Comparison of ENCODE assay signal across 1 cellular context in genomic region chr9:128098017-128098935, GRCh38.
TF ChIP-seq lines count a peak whose summit lies in the region.

No MANE protein-coding gene starts in this region.

TF ChIP-seq in HepG2, 621 proteins besides CTCF, POLR2A, EP300 and RAD21 (continued from another document and continues in another):
- TF ChIP-seq GATAD2A (CRISPR knock-in tag; IDR thresholded peaks at IDR 0.05): peak; percentile 65
- peak; percentile 82; the same call in 1 of the 2 replicates for TF ChIP-seq ZNF891 (CRISPR knock-in tag; IDR thresholded peaks at IDR 0.05)
- TF ChIP-seq, protein P1, sequence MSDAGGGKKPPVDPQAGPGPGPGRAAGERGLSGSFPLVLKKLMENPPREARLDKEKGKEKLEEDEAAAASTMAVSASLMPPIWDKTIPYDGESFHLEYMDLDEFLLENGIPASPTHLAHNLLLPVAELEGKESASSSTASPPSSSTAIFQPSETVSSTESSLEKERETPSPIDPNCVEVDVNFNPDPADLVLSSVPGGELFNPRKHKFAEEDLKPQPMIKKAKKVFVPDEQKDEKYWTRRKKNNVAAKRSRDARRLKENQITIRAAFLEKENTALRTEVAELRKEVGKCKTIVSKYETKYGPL (CRISPR knock-in tag; IDR thresholded peaks at IDR 0.05): peak; percentile 90
- peak; percentile 89 for TF ChIP-seq ARNTL (CRISPR knock-in tag; IDR thresholded peaks at IDR 0.05)
- peak; percentile 64; the same call in 1 of the 3 replicates for TF ChIP-seq MXI1 (IDR thresholded peaks at IDR 0.05; ENCODE audit: borderline replicate concordance, low read depth, low read length)
- 0 out of 2 replicates have a peak, but pooled peaks have one; percentile 11 for TF ChIP-seq ZNF335 (CRISPR knock-in tag; IDR thresholded peaks at IDR 0.05)
- TF ChIP-seq, protein P2, sequence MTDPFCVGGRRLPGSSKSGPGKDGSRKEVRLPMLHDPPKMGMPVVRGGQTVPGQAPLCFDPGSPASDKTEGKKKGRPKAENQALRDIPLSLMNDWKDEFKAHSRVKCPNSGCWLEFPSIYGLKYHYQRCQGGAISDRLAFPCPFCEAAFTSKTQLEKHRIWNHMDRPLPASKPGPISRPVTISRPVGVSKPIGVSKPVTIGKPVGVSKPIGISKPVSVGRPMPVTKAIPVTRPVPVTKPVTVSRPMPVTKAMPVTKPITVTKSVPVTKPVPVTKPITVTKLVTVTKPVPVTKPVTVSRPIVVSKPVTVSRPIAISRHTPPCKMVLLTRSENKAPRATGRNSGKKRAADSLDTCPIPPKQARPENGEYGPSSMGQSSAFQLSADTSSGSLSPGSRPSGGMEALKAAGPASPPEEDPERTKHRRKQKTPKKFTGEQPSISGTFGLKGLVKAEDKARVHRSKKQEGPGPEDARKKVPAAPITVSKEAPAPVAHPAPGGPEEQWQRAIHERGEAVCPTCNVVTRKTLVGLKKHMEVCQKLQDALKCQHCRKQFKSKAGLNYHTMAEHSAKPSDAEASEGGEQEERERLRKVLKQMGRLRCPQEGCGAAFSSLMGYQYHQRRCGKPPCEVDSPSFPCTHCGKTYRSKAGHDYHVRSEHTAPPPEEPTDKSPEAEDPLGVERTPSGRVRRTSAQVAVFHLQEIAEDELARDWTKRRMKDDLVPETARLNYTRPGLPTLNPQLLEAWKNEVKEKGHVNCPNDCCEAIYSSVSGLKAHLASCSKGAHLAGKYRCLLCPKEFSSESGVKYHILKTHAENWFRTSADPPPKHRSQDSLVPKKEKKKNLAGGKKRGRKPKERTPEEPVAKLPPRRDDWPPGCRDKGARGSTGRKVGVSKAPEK (CRISPR knock-in tag; IDR thresholded peaks at IDR 0.05; ENCODE audit: borderline replicate concordance): peak; percentile 63; the same call in 1 of the 2 replicates
- no peak for TF ChIP-seq RAD51 (IDR thresholded peaks at IDR 0.05; ENCODE audit: borderline replicate concordance)
- TF ChIP-seq ZNF652 (CRISPR knock-in tag; IDR thresholded peaks at IDR 0.05; ENCODE audit: borderline replicate concordance, low read depth): peak; percentile 96
- TF ChIP-seq, protein P3, sequence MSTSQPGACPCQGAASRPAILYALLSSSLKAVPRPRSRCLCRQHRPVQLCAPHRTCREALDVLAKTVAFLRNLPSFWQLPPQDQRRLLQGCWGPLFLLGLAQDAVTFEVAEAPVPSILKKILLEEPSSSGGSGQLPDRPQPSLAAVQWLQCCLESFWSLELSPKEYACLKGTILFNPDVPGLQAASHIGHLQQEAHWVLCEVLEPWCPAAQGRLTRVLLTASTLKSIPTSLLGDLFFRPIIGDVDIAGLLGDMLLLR (CRISPR knock-in tag; IDR thresholded peaks at IDR 0.05): peak; percentile 67; the same call in 1 of the 2 replicates
- TF ChIP-seq MED1 (CRISPR knock-in tag; IDR thresholded peaks at IDR 0.05): peak; percentile 65; the same call in 1 of the 2 replicates
- TF ChIP-seq TFDP1 (CRISPR knock-in tag; IDR thresholded peaks at IDR 0.05; ENCODE audit: borderline replicate concordance): 0 out of 2 replicates have a peak, but pooled peaks have one; percentile 12
- TF ChIP-seq, protein P4, sequence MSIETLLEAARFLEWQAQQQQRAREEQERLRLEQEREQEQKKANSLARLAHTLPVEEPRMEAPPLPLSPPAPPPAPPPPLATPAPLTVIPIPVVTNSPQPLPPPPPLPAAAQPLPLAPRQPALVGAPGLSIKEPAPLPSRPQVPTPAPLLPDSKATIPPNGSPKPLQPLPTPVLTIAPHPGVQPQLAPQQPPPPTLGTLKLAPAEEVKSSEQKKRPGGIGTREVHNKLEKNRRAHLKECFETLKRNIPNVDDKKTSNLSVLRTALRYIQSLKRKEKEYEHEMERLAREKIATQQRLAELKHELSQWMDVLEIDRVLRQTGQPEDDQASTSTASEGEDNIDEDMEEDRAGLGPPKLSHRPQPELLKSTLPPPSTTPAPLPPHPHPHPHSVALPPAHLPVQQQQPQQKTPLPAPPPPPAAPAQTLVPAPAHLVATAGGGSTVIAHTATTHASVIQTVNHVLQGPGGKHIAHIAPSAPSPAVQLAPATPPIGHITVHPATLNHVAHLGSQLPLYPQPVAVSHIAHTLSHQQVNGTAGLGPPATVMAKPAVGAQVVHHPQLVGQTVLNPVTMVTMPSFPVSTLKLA (IDR thresholded peaks at IDR 0.05): peak; percentile 82
- peak; percentile 95 for TF ChIP-seq JUN (CRISPR knock-in tag; IDR thresholded peaks at IDR 0.05)
- peak; percentile 36; the same call in 1 of the 2 replicates for TF ChIP-seq MEF2D (CRISPR knock-in tag; IDR thresholded peaks at IDR 0.05)
- TF ChIP-seq SNAPC2 (CRISPR knock-in tag; IDR thresholded peaks at IDR 0.05): no peak
- TF ChIP-seq E2F2 (CRISPR knock-in tag; IDR thresholded peaks at IDR 0.05; ENCODE audit: borderline replicate concordance): 0 out of 2 replicates have a peak, but pooled peaks have one; percentile 25
- TF ChIP-seq RORA (CRISPR knock-in tag; IDR thresholded peaks at IDR 0.05): no peak
- TF ChIP-seq TCF12 (IDR thresholded peaks at IDR 0.05): no peak
- TF ChIP-seq TCF12 (CRISPR knock-in tag; IDR thresholded peaks at IDR 0.05): 0 out of 2 replicates have a peak, but pooled peaks have one; percentile 69
- peak; percentile 94 for TF ChIP-seq CEBPB (IDR thresholded peaks at IDR 0.05; ENCODE audit: borderline replicate concordance, low read depth, low read length)
- peak; percentile 13 for TF ChIP-seq TBL1XR1 (IDR thresholded peaks at IDR 0.05; ENCODE audit: borderline replicate concordance, low read length, partially characterized antibody)
- TF ChIP-seq PITX1 (CRISPR knock-in tag; IDR thresholded peaks at IDR 0.05): peak; percentile 50
- TF ChIP-seq ARNT2 (CRISPR knock-in tag; IDR thresholded peaks at IDR 0.05; ENCODE audit: low read depth): peak; percentile 82
- no peak for TF ChIP-seq ZNF562 (CRISPR knock-in tag; IDR thresholded peaks at IDR 0.05; ENCODE audit: borderline replicate concordance)
- TF ChIP-seq ZFP1 (CRISPR knock-in tag; IDR thresholded peaks at IDR 0.05): no peak
- TF ChIP-seq ZFP37 (CRISPR knock-in tag; IDR thresholded peaks at IDR 0.05; ENCODE audit: borderline replicate concordance): peak; percentile 74; the same call in 1 of the 2 replicates
- peak; percentile 61; the same call in 1 of the 2 replicates for TF ChIP-seq HOXA3 (CRISPR knock-in tag; IDR thresholded peaks at IDR 0.05)
- peak; percentile 69 for TF ChIP-seq ZNF430 (CRISPR knock-in tag; IDR thresholded peaks at IDR 0.05)
- TF ChIP-seq, protein P5, sequence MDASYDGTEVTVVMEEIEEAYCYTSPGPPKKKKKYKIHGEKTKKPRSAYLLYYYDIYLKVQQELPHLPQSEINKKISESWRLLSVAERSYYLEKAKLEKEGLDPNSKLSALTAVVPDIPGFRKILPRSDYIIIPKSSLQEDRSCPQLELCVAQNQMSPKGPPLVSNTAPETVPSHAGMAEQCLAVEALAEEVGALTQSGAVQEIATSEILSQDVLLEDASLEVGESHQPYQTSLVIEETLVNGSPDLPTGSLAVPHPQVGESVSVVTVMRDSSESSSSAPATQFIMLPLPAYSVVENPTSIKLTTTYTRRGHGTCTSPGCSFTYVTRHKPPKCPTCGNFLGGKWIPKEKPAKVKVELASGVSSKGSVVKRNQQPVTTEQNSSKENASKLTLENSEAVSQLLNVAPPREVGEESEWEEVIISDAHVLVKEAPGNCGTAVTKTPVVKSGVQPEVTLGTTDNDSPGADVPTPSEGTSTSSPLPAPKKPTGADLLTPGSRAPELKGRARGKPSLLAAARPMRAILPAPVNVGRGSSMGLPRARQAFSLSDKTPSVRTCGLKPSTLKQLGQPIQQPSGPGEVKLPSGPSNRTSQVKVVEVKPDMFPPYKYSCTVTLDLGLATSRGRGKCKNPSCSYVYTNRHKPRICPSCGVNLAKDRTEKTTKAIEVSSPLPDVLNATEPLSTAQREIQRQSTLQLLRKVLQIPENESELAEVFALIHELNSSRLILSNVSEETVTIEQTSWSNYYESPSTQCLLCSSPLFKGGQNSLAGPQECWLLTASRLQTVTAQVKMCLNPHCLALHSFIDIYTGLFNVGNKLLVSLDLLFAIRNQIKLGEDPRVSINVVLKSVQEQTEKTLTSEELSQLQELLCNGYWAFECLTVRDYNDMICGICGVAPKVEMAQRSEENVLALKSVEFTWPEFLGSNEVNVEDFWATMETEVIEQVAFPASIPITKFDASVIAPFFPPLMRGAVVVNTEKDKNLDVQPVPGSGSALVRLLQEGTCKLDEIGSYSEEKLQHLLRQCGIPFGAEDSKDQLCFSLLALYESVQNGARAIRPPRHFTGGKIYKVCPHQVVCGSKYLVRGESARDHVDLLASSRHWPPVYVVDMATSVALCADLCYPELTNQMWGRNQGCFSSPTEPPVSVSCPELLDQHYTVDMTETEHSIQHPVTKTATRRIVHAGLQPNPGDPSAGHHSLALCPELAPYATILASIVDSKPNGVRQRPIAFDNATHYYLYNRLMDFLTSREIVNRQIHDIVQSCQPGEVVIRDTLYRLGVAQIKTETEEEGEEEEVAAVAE (CRISPR knock-in tag; IDR thresholded peaks at IDR 0.05; ENCODE audit: borderline replicate concordance): no peak
- TF ChIP-seq CBX2 (IDR thresholded peaks at IDR 0.05; ENCODE audit: low read depth, low read length): no peak
- no peak for TF ChIP-seq CBX2 (CRISPR knock-in tag; IDR thresholded peaks at IDR 0.05; ENCODE audit: low read depth)
- TF ChIP-seq NFIB (CRISPR knock-in tag; IDR thresholded peaks at IDR 0.05; ENCODE audit: borderline replicate concordance): peak; percentile 88; the same call in 1 of the 2 replicates
- TF ChIP-seq NCOA2 (CRISPR knock-in tag; IDR thresholded peaks at IDR 0.05): peak; percentile 49; the same call in 1 of the 2 replicates
- TF ChIP-seq ZFY (CRISPR knock-in tag; IDR thresholded peaks at IDR 0.05): peak; percentile 45; the same call in 1 of the 2 replicates
- TF ChIP-seq BCL6 (CRISPR knock-in tag; IDR thresholded peaks at IDR 0.05): peak; percentile 21; the same call in 1 of the 2 replicates
- TF ChIP-seq ZNF333 (CRISPR knock-in tag; IDR thresholded peaks at IDR 0.05; ENCODE audit: borderline replicate concordance): 0 out of 2 replicates have a peak, but pooled peaks have one; percentile 66
- 0 out of 2 replicates have a peak, but pooled peaks have one; percentile 69 for TF ChIP-seq ZNF557 (CRISPR knock-in tag; IDR thresholded peaks at IDR 0.05)
- no peak for TF ChIP-seq STAG1 (CRISPR knock-in tag; IDR thresholded peaks at IDR 0.05)
- peak; percentile 20; the same call in 1 of the 2 replicates for TF ChIP-seq ARID3A (IDR thresholded peaks at IDR 0.05; ENCODE audit: low read depth, low read length)
- peak; percentile 72 for TF ChIP-seq ZSCAN9 (CRISPR knock-in tag; IDR thresholded peaks at IDR 0.05; ENCODE audit: borderline replicate concordance)
- TF ChIP-seq SNRNP70 (IDR thresholded peaks at IDR 0.05; ENCODE audit: low read depth, low read length): no peak
- TF ChIP-seq, protein P6, sequence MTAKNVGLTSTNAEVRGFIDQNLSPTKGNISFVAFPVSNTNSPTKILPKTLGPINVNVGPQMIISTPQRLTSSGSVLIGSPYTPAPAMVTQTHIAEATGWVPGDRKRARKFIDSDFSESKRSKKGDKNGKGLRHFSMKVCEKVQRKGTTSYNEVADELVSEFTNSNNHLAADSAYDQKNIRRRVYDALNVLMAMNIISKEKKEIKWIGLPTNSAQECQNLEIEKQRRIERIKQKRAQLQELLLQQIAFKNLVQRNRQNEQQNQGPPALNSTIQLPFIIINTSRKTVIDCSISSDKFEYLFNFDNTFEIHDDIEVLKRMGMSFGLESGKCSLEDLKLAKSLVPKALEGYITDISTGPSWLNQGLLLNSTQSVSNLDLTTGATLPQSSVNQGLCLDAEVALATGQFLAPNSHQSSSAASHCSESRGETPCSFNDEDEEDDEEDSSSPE (CRISPR knock-in tag; IDR thresholded peaks at IDR 0.05): peak; percentile 27; the same call in 1 of the 2 replicates
- peak; percentile 74 for TF ChIP-seq IKZF5 (CRISPR knock-in tag; IDR thresholded peaks at IDR 0.05)
- peak; percentile 90 for TF ChIP-seq CREM (IDR thresholded peaks at IDR 0.05)
- no peak for TF ChIP-seq CREM (CRISPR knock-in tag; IDR thresholded peaks at IDR 0.05)
- peak; percentile 1; the same call in 1 of the 2 replicates for TF ChIP-seq KDM5B (CRISPR knock-in tag; IDR thresholded peaks at IDR 0.05; ENCODE audit: borderline replicate concordance)
- TF ChIP-seq FOXK1 (CRISPR knock-in tag; IDR thresholded peaks at IDR 0.05; ENCODE audit: borderline replicate concordance, low read depth): peak; percentile 49; the same call in 1 of the 2 replicates
